Comparison of ENCODE assay signal across 11 cellular contexts in genomic region chrX:2963449-2963848, GRCh38. TPM values are rescaled to one million over a fixed set of nuclear protein-coding genes. Genes with fewer than 3 reads are reported as not detected.
DNase-seq lines count a peak whose midpoint lies in the region; ATAC-seq, FAIRE-seq and TF ChIP-seq lines count a peak whose summit lies in the region.
"Not testable (repeated sequence)": the region's sequence is repeated elsewhere in the genome, so short reads cannot be mapped to it uniquely, and the experiment has no call there.
"Had no signal": no experiment of that assay in that cellular context is flagged by ENCODE, and none has a peak within 500 bp of the region (broad histone marks: within the 10 kb centered on the region; RNA-seq: fewer than 3 reads in every experiment).

No MANE protein-coding gene starts in this region.

- H2BK20ac ChIP-seq in IMR-90 (ENCODE audit: low read depth, low read length) = peak overlapping the region; percentile 75

- no CpG with 5 or more reads among the region's 7 CpGs for WGBS in IMR-90 (ENCODE audit: extremely low coverage in 2 of 2, insufficient read length in 1 of 2), 2 experiments
- 22 to 33% methylated on average over 7 of the region's 7 CpGs for WGBS in body of pancreas, 2 donors
- no CpG with 5 or more reads among the region's 7 CpGs for WGBS in mesodermal cell (ENCODE audit: insufficient coverage in 2 of 2), 2 experiments
- WGBS in trophoblast cell (ENCODE audit: extremely low coverage, insufficient coverage, insufficient read length) = no CpG with 5 or more reads among the region's 7 CpGs

- not testable (repeated sequence) for H3K9me3 ChIP-seq in Caco-2; IMR-90 (ENCODE audit: control insufficient read depth, insufficient read depth, low read length); body of pancreas; endothelial cell of umbilical vein (replicated peaks; ENCODE audit: control insufficient read depth, insufficient read depth, low read length); iPS-18c (ENCODE audit: control insufficient read depth, insufficient read depth, low read length); mesodermal cell (ENCODE audit: control insufficient read depth, low read length); trophoblast cell (ENCODE audit: insufficient read depth, low read depth, low read length)

- not testable (repeated sequence) for TF ChIP-seq CTCF in Caco-2 (IDR thresholded peaks at IDR 0.05; ENCODE audit: insufficient read depth in 1 of 2, low read depth in 1 of 2, low read length in 1 of 2, severe bottlenecking in 1 of 2, unreplicated experiment in 1 of 2); IMR-90 (conservative IDR thresholded peaks at IDR 0.05; ENCODE audit: low read depth, low read length); body of pancreas (IDR thresholded peaks at IDR 0.05); endothelial cell of umbilical vein (IDR thresholded peaks at IDR 0.05; ENCODE audit: extremely low read depth in 1 of 2, insufficient read depth in 1 of 2, low read depth in 1 of 2, low read length in 2 of 2)

- H3K4me1 ChIP-seq in Caco-2 (peaks cover 11% of the 10 kb centered on the region), body of pancreas (peaks cover 18% of the 10 kb centered on the region), endothelial cell of umbilical vein (ENCODE audit: control insufficient read depth, extremely low read depth, insufficient read depth, low read length) (peaks cover 12% of the 10 kb centered on the region), mesodermal cell (ENCODE audit: control insufficient read depth, insufficient read depth, low read length, poor library complexity, severe bottlenecking) (peaks cover 30% of the 10 kb centered on the region)
- H3K4me1 ChIP-seq in IMR-90 (ENCODE audit: control insufficient read depth, insufficient read depth, low read length); trophoblast cell (ENCODE audit: control insufficient read depth in 1 of 2, insufficient read depth in 2 of 2, low read length in 2 of 2): not testable (repeated sequence)

- not testable (repeated sequence) for H2AK9ac ChIP-seq in IMR-90 (replicated peaks; ENCODE audit: low read depth, low read length, poor library complexity)

- not testable (repeated sequence) for H3K79me2 ChIP-seq in endothelial cell of umbilical vein (ENCODE audit: control insufficient read depth, insufficient read depth, low read length); trophoblast cell (ENCODE audit: control insufficient read depth, insufficient read depth, low read length, poor library complexity)

- not testable (repeated sequence) for H4K20me1 ChIP-seq in IMR-90 (ENCODE audit: insufficient read depth, low read length); endothelial cell of umbilical vein (replicated peaks; ENCODE audit: control insufficient read depth, extremely low read depth, insufficient read depth, low read length)

- not testable (repeated sequence) for H2AFZ ChIP-seq in IMR-90 (replicated peaks; ENCODE audit: low read length, poor library complexity); endothelial cell of umbilical vein (ENCODE audit: low read depth, low read length); trophoblast cell (ENCODE audit: insufficient read depth, low read length, poor library complexity)

- H3K36me3 ChIP-seq in Caco-2 (ENCODE audit: control insufficient read depth, insufficient read depth, low read length); IMR-90 (ENCODE audit: control insufficient read depth, insufficient read depth, low read length); body of pancreas (replicated peaks in 1 of 2; ENCODE audit: insufficient read depth in 1 of 2, low read depth in 2 of 2); endothelial cell of umbilical vein (ENCODE audit: control insufficient read depth in 2 of 2, extremely low read depth in 1 of 2, insufficient read depth in 2 of 2, low read length in 2 of 2); mesodermal cell (ENCODE audit: control insufficient read depth, insufficient read depth, low read length); trophoblast cell (ENCODE audit: control insufficient read depth in 1 of 2, insufficient read depth in 2 of 2, low read length in 2 of 2): not testable (repeated sequence)

- not testable (repeated sequence) for H2BK12ac ChIP-seq in trophoblast cell (ENCODE audit: low read length)

- not testable (repeated sequence) for H3K9me1 ChIP-seq in IMR-90 (ENCODE audit: insufficient read depth, low read length); endothelial cell of umbilical vein (replicated peaks; ENCODE audit: control insufficient read depth, extremely low read depth, insufficient read depth, low read length)

- H2BK15ac ChIP-seq in IMR-90 (ENCODE audit: low read depth, low read length) = not testable (repeated sequence)

- H3K79me1 ChIP-seq in IMR-90 (ENCODE audit: low read depth in 1 of 2, low read length in 2 of 2); trophoblast cell (ENCODE audit: low read length): not testable (repeated sequence)

- not testable (repeated sequence) for H4K12ac ChIP-seq in trophoblast cell (ENCODE audit: low read depth, low read length)

- not testable (repeated sequence) for H3K23ac ChIP-seq in IMR-90 (ENCODE audit: low read depth, low read length); trophoblast cell (ENCODE audit: low read length)

- not testable (repeated sequence) for H3K4ac ChIP-seq in IMR-90 (ENCODE audit: low read depth, low read length); trophoblast cell (ENCODE audit: low read depth, low read length)

- not testable (repeated sequence) for H3K27me3 Mint-ChIP-seq in Caco-2 (ENCODE audit: insufficient read depth, unreplicated experiment)

- TF ChIP-seq POLR2A in IMR-90 (IDR thresholded peaks at IDR 0.05; ENCODE audit: low read depth, low read length); body of pancreas (IDR thresholded peaks at IDR 0.05); endothelial cell of umbilical vein (IDR thresholded peaks at IDR 0.05; ENCODE audit: low read depth, low read length): not testable (repeated sequence)

- not testable (repeated sequence) for H3K27me3 ChIP-seq in Caco-2 (replicated peaks; ENCODE audit: control insufficient read depth, insufficient read depth, low read length); IMR-90 (ENCODE audit: control insufficient read depth, insufficient read depth, low read length); body of pancreas; endothelial cell of umbilical vein (ENCODE audit: control insufficient read depth in 2 of 2, insufficient read depth in 2 of 2, low read length in 2 of 2); trophoblast cell (ENCODE audit: insufficient read depth, low read length)

- H3K4me2 ChIP-seq in IMR-90 (ENCODE audit: low read depth, low read length); endothelial cell of umbilical vein (ENCODE audit: insufficient read depth, low read length); trophoblast cell (ENCODE audit: low read length): not testable (repeated sequence)

- H4K8ac ChIP-seq in IMR-90 (ENCODE audit: low read depth in 2 of 2, low read length in 2 of 2) = peak overlapping the region; percentile 67 to 94; a peak in 3 of 4 replicates
- not testable (repeated sequence) for H4K8ac ChIP-seq in trophoblast cell (ENCODE audit: low read depth, low read length)

- H2BK5ac ChIP-seq in IMR-90 (ENCODE audit: low read depth, low read length, poor library complexity, severe bottlenecking); trophoblast cell (ENCODE audit: low read depth, low read length, poor library complexity): not testable (repeated sequence)

- H3K4me3 Mint-ChIP-seq in Caco-2 (ENCODE audit: unreplicated experiment) = peak overlapping the region; percentile 84

- not testable (repeated sequence) for DNase-seq in Caco-2; IMR-90; body of pancreas; endothelial cell of umbilical vein (ENCODE audit: low read depth, low spot score); trophoblast cell

- peaks cover 14% of the 10 kb centered on the region for H3K4me1 Mint-ChIP-seq in Caco-2 (ENCODE audit: low read depth, unreplicated experiment)

- H3K27ac Mint-ChIP-seq in Caco-2 (ENCODE audit: unreplicated experiment) = not testable (repeated sequence)

- not testable (repeated sequence) for H3K14ac ChIP-seq in IMR-90 (replicated peaks; ENCODE audit: low read depth, low read length); trophoblast cell (ENCODE audit: low read length)

- BruUV-seq in Caco-2 (replicated peaks; lab: Mats Ljungman, UMichigan); IMR-90 (replicated peaks; lab: Mats Ljungman, UMichigan); endothelial cell of umbilical vein (replicated peaks; lab: Mats Ljungman, UMichigan): not testable (repeated sequence)

- CTCF ChIA-PET in Caco-2 (lab: Charles Lee); IMR-90 (lab: Yijun Ruan, JAX); endothelial cell of umbilical vein (lab: Charles Lee): not testable (repeated sequence)

- not testable (repeated sequence) for TF ChIP-seq RAD21 in IMR-90 (IDR thresholded peaks at IDR 0.05; ENCODE audit: low read length)

- not testable (repeated sequence) for H3K9me3 Mint-ChIP-seq in Caco-2 (ENCODE audit: unreplicated experiment)

- peak overlapping the region; percentile 56; the same call in 1 of the 2 replicates for H2BK120ac ChIP-seq in IMR-90 (ENCODE audit: low read depth, low read length)
- not testable (repeated sequence) for H2BK120ac ChIP-seq in trophoblast cell (ENCODE audit: insufficient read depth, low read length, poor library complexity)

- H4K91ac ChIP-seq in IMR-90 (ENCODE audit: insufficient read depth, low read depth, low read length); trophoblast cell (ENCODE audit: low read depth, low read length): not testable (repeated sequence)

- H3K36me3 Mint-ChIP-seq in Caco-2 (ENCODE audit: insufficient read depth, unreplicated experiment) = peaks cover 12% of the 10 kb centered on the region

- in situ Hi-C loops in IMR-90 (cut with MboI; ENCODE audit: low sequenced_read_pairs) = not testable (repeated sequence)

- H4K5ac ChIP-seq in IMR-90 (ENCODE audit: low read depth, low read length) = not testable (repeated sequence)

- ATAC-seq in IMR-90 (ENCODE audit: low read depth); body of pancreas: not testable (repeated sequence)

- H3K9ac ChIP-seq in IMR-90 (ENCODE audit: low read depth, low read length); trophoblast cell (ENCODE audit: low read length): not testable (repeated sequence)
- peak overlapping the region; percentile 69 for H3K9ac ChIP-seq in endothelial cell of umbilical vein (replicated peaks; ENCODE audit: extremely low read depth, insufficient read depth, low read length)

- H3K56ac ChIP-seq in IMR-90 (ENCODE audit: extremely low read depth, insufficient read depth, low read length) = not testable (repeated sequence)

- H3K4me3 ChIP-seq in Caco-2 (ENCODE audit: low read depth, low read length) (peak overlapping the region; percentile 49), body of pancreas (peak overlapping the region in 1 of 2 donors; percentile 6), iPS-18c (ENCODE audit: insufficient read depth, low read depth, low read length) (0 out of 2 replicates have a peak overlapping the region, but pooled peaks have one; percentile 1)
- not testable (repeated sequence) for H3K4me3 ChIP-seq in IMR-90 (ENCODE audit: insufficient read depth, low read depth, low read length); endothelial cell of umbilical vein (replicated peaks in 1 of 3; ENCODE audit: insufficient read depth in 1 of 3, low read depth in 1 of 3, low read length in 3 of 3); mesodermal cell (ENCODE audit: extremely low read depth, insufficient read depth, low read length, poor library complexity, severe bottlenecking); trophoblast cell (ENCODE audit: low read depth, low read length)

- not testable (repeated sequence) for H3K18ac ChIP-seq in IMR-90 (ENCODE audit: low read depth, low read length); trophoblast cell (ENCODE audit: low read length)

- H3K27ac ChIP-seq in IMR-90 (ENCODE audit: insufficient read depth, low read length) = peak overlapping the region; percentile 94; the same call in 1 of the 2 replicates
- H3K27ac ChIP-seq in body of pancreas = peak overlapping the region; percentile 45 to 88 (median 76)
- H3K27ac ChIP-seq in endothelial cell of umbilical vein (ENCODE audit: insufficient read depth, low read depth, low read length) = peak overlapping the region; percentile 81
- peak overlapping the region; percentile 99 for H3K27ac ChIP-seq in mesodermal cell (ENCODE audit: low read depth, low read length, severe bottlenecking)
- H3K27ac ChIP-seq in trophoblast cell (ENCODE audit: low read depth, low read length) = peak overlapping the region; percentile 69

- not testable (repeated sequence) for H2AK5ac ChIP-seq in IMR-90 (ENCODE audit: low read depth, low read length); trophoblast cell (ENCODE audit: low read length)

- intact Hi-C loops in Caco-2 (cut with micrococcal nuclease; ENCODE audit: unreplicated experiment); IMR-90 (cut with micrococcal nuclease); body of pancreas (cut with DNase I); endothelial cell of umbilical vein (cut with micrococcal nuclease): not testable (repeated sequence)

- POLR2A ChIA-PET in Caco-2 (lab: Charles Lee) = not testable (repeated sequence)
- POLR2A ChIA-PET in IMR-90 (lab: Charles Lee; ENCODE audit: unreplicated experiment) = interaction anchor here (0.6 to 1.1 kb wide), 2 partner anchors 16 to 34 kb away, joined by 3 to 4 read pairs; partner anchors contain the start of gene ARSD
- POLR2A ChIA-PET in endothelial cell of umbilical vein (lab: Charles Lee) = interaction anchor here (1.2 kb wide), 1 partner anchor 35 kb away, joined by 15 read pairs; the partner anchor contains the start of gene ARSD

- dilution Hi-C loops in IMR-90 (cut with HindIII; ENCODE audit: low sequenced_read_pairs, unreplicated experiment); endothelial cell of umbilical vein (cut with MboI; ENCODE audit: extremely low pct_ligation_motif_present, low sequenced_read_pairs): not testable (repeated sequence)

- FAIRE-seq in endothelial cell of umbilical vein (lab: Jason Lieb, UNC) = peak; percentile 59

RNA-seq across cellular contexts. Expression of gene ARSD, which starts 34.3 kb away (rescaled TPM):
- 5.8 TPM in 2 replicates for total RNA-seq in Caco-2 (2022)
- 6.3 and 7.2 TPM in 2 replicates for total RNA-seq in IMR-90 (2012; rRNA removed)
- 5.1 and 5.2 TPM in 2 replicates for polyA plus RNA-seq in IMR-90 (2012; rRNA removed)
- polyA plus RNA-seq in IMR-90 (2012; cell fraction: cytosol; rRNA removed) = 4.7 and 5.1 TPM in 2 replicates
- 5.3 and 10.6 TPM in 2 replicates for polyA plus RNA-seq in IMR-90 (2012; cell fraction: nucleus; rRNA removed; ENCODE audit: low replicate concordance)
- 10 to 100 TPM; 57.1 to 85.0 TPM for total RNA-seq in body of pancreas
- total RNA-seq in endothelial cell of umbilical vein = 16.4 and 18.6 TPM in 2 replicates
- 15.5 and 17.3 TPM in 2 replicates for polyA plus RNA-seq in endothelial cell of umbilical vein
- polyA plus RNA-seq in endothelial cell of umbilical vein (2011; cell fraction: cytosol; rRNA removed) = 9.6 and 11.4 TPM in 2 replicates
- 12.5 and 15.4 TPM in 2 replicates for polyA plus RNA-seq in endothelial cell of umbilical vein (2011; cell fraction: nucleus; rRNA removed)
- 13.6 and 14.6 TPM in 2 replicates for polyA plus RNA-seq in endothelial cell of umbilical vein (2012)
- 31.2 and 33.3 TPM in 2 replicates for polyA minus RNA-seq in endothelial cell of umbilical vein
- 4.4 TPM for polyA minus RNA-seq in endothelial cell of umbilical vein (2011; cell fraction: cytosol; rRNA and poly(A)+ RNA removed)
- 9.2 and 9.4 TPM in 2 replicates for polyA minus RNA-seq in endothelial cell of umbilical vein (2011; cell fraction: nucleus; rRNA and poly(A)+ RNA removed)
- polyA plus RNA-seq in mesodermal cell (2013, experiment 1 of 2) = 8.7 TPM
- 6.8 TPM for polyA plus RNA-seq in mesodermal cell (2013, experiment 2 of 2)
- 12.1 and 12.5 TPM in 2 replicates for polyA plus RNA-seq in trophoblast cell (2013)

RNA-seq across cellular contexts. Expression of gene ARSH, which starts 42.9 kb away (rescaled TPM):
- total RNA-seq in Caco-2 (2022) (not detected in 2 replicates), IMR-90 (2012; rRNA removed) (not detected in 2 replicates), body of pancreas (not detected), endothelial cell of umbilical vein (not detected in 2 replicates)
- polyA plus RNA-seq in IMR-90 (2012; rRNA removed) (not detected in 2 replicates), endothelial cell of umbilical vein (not detected in 2 replicates)
- not detected in 2 replicates for polyA plus RNA-seq in IMR-90 (2012; cell fraction: cytosol; rRNA removed)
- not detected in 2 replicates for polyA plus RNA-seq in IMR-90 (2012; cell fraction: nucleus; rRNA removed; ENCODE audit: low replicate concordance)
- polyA plus RNA-seq in endothelial cell of umbilical vein (2011; cell fraction: cytosol; rRNA removed) = not detected in 2 replicates
- not detected in 2 replicates for polyA plus RNA-seq in endothelial cell of umbilical vein (2011; cell fraction: nucleus; rRNA removed)
- not detected in 2 replicates for polyA plus RNA-seq in endothelial cell of umbilical vein (2012)
- polyA minus RNA-seq in endothelial cell of umbilical vein = not detected in 2 replicates
- not detected for polyA minus RNA-seq in endothelial cell of umbilical vein (2011; cell fraction: cytosol; rRNA and poly(A)+ RNA removed)
- polyA minus RNA-seq in endothelial cell of umbilical vein (2011; cell fraction: nucleus; rRNA and poly(A)+ RNA removed) = not detected in 2 replicates
- not detected for polyA plus RNA-seq in mesodermal cell (2013, experiment 1 of 2)
- not detected for polyA plus RNA-seq in mesodermal cell (2013, experiment 2 of 2)
- 0.01 and 0.03 TPM in 2 replicates for polyA plus RNA-seq in trophoblast cell (2013)
- total RNA-seq: CD4-positive, CD25-positive, alpha-beta regulatory T cell; GM12878; SK-MEL-5 had no signal
- polyA plus RNA-seq: BJ; CD4-positive, CD25-positive, alpha-beta regulatory T cell had no signal
